Comparison of ENCODE assay signal across 8 cellular contexts in the genomic region with DNA sequence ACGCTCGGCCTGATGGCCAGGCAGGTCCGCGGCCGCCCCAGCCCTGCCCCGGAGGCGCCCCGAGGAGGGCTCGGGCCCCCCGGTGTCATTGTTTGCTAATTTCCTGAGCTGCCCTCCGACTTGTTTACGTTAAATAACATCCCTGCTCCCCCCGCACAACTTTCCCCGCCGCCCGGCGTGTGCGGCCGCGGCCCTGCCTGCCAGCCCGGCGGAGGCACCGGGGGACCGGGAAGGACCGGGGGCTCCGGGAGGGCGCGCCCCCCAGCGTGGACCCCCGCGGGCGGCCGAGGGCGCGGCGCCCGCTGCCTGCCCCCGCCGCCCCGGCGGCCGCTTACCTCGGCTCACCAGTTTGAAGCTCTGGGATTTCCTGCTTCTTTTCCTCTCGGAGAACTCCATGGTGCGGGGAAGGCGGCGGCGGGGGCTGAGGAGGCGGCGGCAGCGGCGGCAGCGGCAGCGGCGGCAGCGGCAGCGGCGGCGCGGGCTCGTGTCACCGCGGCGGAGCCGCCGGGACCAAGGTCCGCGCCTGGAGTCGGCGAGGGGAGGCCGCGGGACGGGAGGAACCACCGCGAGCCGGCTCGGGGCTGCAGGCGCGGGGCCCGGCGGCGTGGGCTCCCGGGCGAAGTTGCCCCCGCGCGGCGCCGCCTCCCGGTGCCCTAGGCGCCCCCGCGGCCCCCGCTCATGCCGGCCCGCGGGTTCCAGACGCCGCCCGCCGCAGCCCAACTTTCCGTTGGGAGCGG. TPM values are rescaled to one million over a fixed set of nuclear protein-coding genes. Genes with fewer than 3 reads are reported as not detected.
A peak's percentile ranks its signal among the peaks of the same experiment; 100 is the strongest.
DNase-seq lines count a peak whose midpoint lies in the region; ATAC-seq and TF ChIP-seq lines count a peak whose summit lies in the region.

No MANE protein-coding gene starts in this region.

- H3K9me3 Mint-ChIP-seq in naive B cell, result peaks cover 0 to 2% (median 0%) of the 10 kb centered on the region in 7 donors

- no peak overlapping the region for H3K27ac ChIP-seq in PC-3 (ENCODE audit: low read length)

- ATAC-seq in PC-3 (peak; percentile 38; the same call in 1 of the 2 replicates), naive B cell (ENCODE audit: low read depth in 2 of 2) (peak; percentile 30 to 38), HG02973 (IDR thresholded peaks at IDR 0.05; ENCODE audit: unreplicated experiment) (no peak)

- peak overlapping the region; percentile 72; the same call in 1 of the 2 replicates for H2AFZ ChIP-seq in PC-3 (ENCODE audit: low read length)

- peak overlapping the region; percentile 56 to 88 (median 80) for H3K4me3 Mint-ChIP-seq in naive B cell

- H4K20me1 ChIP-seq in PC-3 (ENCODE audit: low read length), result no peaks in the 10 kb centered on the region

- peaks cover 0 to 10% of the 10 kb centered on the region in 2 donors for H3K36me3 Mint-ChIP-seq in naive B cell

- intact Hi-C loops in PC-3 (cut with micrococcal nuclease), result no loop called here

- peak; percentile 42 for DNase-seq in ELF-1 (ENCODE audit: low read depth, low spot score)
- DNase-seq in PC-3, result no peak
- no peak for DNase-seq in epithelial cell of proximal tubule (ENCODE audit: low read depth)
- DNase-seq in naive B cell, result peak; percentile 3
- DNase-seq in NCI-H1694 treated with DMSO at 0.1 percent for 48 hours (lab: John Stamatoyannopoulos, UW), result no peak
- no peak for DNase-seq in NCI-H2171 (lab: John Stamatoyannopoulos, UW)
- DNase-seq in KG1 (lab: John Stamatoyannopoulos, UW), result no peak

- H3K27ac Mint-ChIP-seq in naive B cell, result no peak overlapping the region

- H3K4me3 ChIP-seq in PC-3 (ENCODE audit: low read length) (peak overlapping the region; percentile 69), epithelial cell of proximal tubule (ENCODE audit: low read depth, low read length) (peak overlapping the region; percentile 66)

- H3K27me3 Mint-ChIP-seq in naive B cell, result peaks cover 44 to 65% (median 52%) of the 10 kb centered on the region in 3 donors

- peak overlapping the region; percentile 81 for H3K4me2 ChIP-seq in PC-3 (ENCODE audit: low read length)

- peaks cover 9 to 13% (median 12%) of the 10 kb centered on the region in 3 donors for H3K4me1 Mint-ChIP-seq in naive B cell

- no peak overlapping the region for H3K9ac ChIP-seq in PC-3 (ENCODE audit: low read length)

- no peaks in the 10 kb centered on the region for H3K79me2 ChIP-seq in PC-3 (ENCODE audit: low read length)

- H3F3A ChIP-seq in PC-3 (ENCODE audit: low read length, unreplicated experiment), result no peaks in the 10 kb centered on the region

- no peaks in the 10 kb centered on the region for H3K36me3 ChIP-seq in PC-3 (ENCODE audit: low read depth, low read length)

- no peaks in the 10 kb centered on the region for H3K9me3 ChIP-seq in PC-3 (ENCODE audit: low read length)

- CTCF ChIA-PET in PC-3 (lab: Charles Lee), result no interaction called here

- no peaks in the 10 kb centered on the region for H3K27me3 ChIP-seq in PC-3 (ENCODE audit: low read length)

- H3K9me2 ChIP-seq in PC-3 (replicated peaks; ENCODE audit: low read length), result no peaks in the 10 kb centered on the region

- H3K4me1 ChIP-seq in PC-3 (ENCODE audit: insufficient read depth, low read length), result peaks cover 2% of the 10 kb centered on the region; the same call in 1 of the 2 replicates

- POLR2A ChIA-PET in PC-3 (lab: Charles Lee; ENCODE audit: unreplicated experiment), result no interaction called here

- no TSS peak for BruUV-seq in PC-3 (replicated peaks; lab: Mats Ljungman, UMichigan)

- TF ChIP-seq CTCF in PC-3 (conservative IDR thresholded peaks at IDR 0.05; ENCODE audit: low read depth, low read length) (no peak), epithelial cell of proximal tubule (conservative IDR thresholded peaks at IDR 0.05; ENCODE audit: low read depth, low read length) (no peak)

RNA-seq across cellular contexts. Expression of a gene that starts 0.5 kb away (rescaled TPM):
- total RNA-seq in PC-3 (2014; rRNA removed) (1.2 and 2.6 TPM in 2 replicates), epithelial cell of proximal tubule (25.9 and 41.4 TPM in 2 replicates)
- polyA plus RNA-seq in naive B cell (ENCODE audit: low read depth in 6 of 6), result not detected

RNA-seq across cellular contexts. Expression of a gene that starts 58.5 kb away (rescaled TPM):
- total RNA-seq in PC-3 (2014; rRNA removed), result 10.2 and 13.7 TPM in 2 replicates
- 22.9 and 25.9 TPM in 2 replicates for total RNA-seq in epithelial cell of proximal tubule
- polyA plus RNA-seq in naive B cell (ENCODE audit: low read depth in 6 of 6), result 10 to 100 TPM; 38.7 to 53.6 (median 43.8) TPM

Comparison
In these comparisons a context has a peak if more than half of its experiments do, and no peak if none do; other contexts are left out.
1. DNase-seq: peak in ELF-1 (single experiment) and naive B cell (single experiment); none in PC-3 (single experiment), epithelial cell of proximal tubule (single experiment), NCI-H1694 treated with DMSO at 0.1 percent for 48 hours (single experiment), NCI-H2171 (single experiment) and KG1 (single experiment).